Comparison of ENCODE assay signal across 1 cellular context in the genomic region with DNA sequence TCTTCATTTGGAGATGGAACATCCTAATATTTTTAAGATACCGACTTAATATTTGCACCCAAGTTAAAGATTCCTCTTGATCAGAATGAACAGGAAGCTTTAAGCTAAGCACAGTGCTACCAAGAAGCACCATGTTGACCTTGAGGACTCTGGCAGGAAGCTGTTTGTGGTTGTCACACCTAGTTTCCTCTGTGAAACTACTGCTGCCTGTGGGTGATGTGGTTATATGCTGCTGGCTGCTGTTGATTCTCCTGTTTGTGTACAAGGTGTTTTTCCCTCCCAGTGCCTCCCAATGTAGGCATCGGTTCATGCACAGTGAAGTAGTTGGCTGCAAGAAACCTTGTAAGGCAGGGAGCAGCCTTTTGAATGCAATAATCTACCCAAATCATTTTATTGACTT.
TF ChIP-seq lines count a peak whose summit lies in the region.

No MANE protein-coding gene starts in this region.

TF ChIP-seq in GM12878, 131 proteins besides CTCF, POLR2A, EP300 and RAD21 (continued from another document):
- TF ChIP-seq, protein P1, sequence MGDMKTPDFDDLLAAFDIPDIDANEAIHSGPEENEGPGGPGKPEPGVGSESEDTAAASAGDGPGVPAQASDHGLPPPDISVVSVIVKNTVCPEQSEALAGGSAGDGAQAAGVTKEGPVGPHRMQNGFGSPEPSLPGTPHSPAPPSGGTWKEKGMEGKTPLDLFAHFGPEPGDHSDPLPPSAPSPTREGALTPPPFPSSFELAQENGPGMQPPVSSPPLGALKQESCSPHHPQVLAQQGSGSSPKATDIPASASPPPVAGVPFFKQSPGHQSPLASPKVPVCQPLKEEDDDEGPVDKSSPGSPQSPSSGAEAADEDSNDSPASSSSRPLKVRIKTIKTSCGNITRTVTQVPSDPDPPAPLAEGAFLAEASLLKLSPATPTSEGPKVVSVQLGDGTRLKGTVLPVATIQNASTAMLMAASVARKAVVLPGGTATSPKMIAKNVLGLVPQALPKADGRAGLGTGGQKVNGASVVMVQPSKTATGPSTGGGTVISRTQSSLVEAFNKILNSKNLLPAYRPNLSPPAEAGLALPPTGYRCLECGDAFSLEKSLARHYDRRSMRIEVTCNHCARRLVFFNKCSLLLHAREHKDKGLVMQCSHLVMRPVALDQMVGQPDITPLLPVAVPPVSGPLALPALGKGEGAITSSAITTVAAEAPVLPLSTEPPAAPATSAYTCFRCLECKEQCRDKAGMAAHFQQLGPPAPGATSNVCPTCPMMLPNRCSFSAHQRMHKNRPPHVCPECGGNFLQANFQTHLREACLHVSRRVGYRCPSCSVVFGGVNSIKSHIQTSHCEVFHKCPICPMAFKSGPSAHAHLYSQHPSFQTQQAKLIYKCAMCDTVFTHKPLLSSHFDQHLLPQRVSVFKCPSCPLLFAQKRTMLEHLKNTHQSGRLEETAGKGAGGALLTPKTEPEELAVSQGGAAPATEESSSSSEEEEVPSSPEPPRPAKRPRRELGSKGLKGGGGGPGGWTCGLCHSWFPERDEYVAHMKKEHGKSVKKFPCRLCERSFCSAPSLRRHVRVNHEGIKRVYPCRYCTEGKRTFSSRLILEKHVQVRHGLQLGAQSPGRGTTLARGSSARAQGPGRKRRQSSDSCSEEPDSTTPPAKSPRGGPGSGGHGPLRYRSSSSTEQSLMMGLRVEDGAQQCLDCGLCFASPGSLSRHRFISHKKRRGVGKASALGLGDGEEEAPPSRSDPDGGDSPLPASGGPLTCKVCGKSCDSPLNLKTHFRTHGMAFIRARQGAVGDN (IDR thresholded peaks at IDR 0.05): peak; percentile 72
- TF ChIP-seq BRCA1 (IDR thresholded peaks at IDR 0.05; ENCODE audit: low read depth, low read length): no peak
- 0 out of 2 replicates have a peak, but pooled peaks have one; percentile 63 for TF ChIP-seq EZH2 (IDR thresholded peaks at IDR 0.05; ENCODE audit: borderline replicate concordance, control insufficient read depth, low read depth, low read length)
- TF ChIP-seq, protein P2, sequence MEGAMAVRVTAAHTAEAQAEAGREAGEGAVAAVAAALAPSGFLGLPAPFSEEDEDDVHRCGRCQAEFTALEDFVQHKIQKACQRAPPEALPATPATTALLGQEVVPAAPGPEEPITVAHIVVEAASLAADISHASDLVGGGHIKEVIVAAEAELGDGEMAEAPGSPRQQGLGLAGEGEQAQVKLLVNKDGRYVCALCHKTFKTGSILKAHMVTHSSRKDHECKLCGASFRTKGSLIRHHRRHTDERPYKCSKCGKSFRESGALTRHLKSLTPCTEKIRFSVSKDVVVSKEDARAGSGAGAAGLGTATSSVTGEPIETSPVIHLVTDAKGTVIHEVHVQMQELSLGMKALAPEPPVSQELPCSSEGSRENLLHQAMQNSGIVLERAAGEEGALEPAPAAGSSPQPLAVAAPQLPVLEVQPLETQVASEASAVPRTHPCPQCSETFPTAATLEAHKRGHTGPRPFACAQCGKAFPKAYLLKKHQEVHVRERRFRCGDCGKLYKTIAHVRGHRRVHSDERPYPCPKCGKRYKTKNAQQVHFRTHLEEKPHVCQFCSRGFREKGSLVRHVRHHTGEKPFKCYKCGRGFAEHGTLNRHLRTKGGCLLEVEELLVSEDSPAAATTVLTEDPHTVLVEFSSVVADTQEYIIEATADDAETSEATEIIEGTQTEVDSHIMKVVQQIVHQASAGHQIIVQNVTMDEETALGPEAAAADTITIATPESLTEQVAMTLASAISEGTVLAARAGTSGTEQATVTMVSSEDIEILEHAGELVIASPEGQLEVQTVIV (IDR thresholded peaks at IDR 0.05; ENCODE audit: borderline replicate concordance, partially characterized antibody): no peak
- TF ChIP-seq, protein P3, sequence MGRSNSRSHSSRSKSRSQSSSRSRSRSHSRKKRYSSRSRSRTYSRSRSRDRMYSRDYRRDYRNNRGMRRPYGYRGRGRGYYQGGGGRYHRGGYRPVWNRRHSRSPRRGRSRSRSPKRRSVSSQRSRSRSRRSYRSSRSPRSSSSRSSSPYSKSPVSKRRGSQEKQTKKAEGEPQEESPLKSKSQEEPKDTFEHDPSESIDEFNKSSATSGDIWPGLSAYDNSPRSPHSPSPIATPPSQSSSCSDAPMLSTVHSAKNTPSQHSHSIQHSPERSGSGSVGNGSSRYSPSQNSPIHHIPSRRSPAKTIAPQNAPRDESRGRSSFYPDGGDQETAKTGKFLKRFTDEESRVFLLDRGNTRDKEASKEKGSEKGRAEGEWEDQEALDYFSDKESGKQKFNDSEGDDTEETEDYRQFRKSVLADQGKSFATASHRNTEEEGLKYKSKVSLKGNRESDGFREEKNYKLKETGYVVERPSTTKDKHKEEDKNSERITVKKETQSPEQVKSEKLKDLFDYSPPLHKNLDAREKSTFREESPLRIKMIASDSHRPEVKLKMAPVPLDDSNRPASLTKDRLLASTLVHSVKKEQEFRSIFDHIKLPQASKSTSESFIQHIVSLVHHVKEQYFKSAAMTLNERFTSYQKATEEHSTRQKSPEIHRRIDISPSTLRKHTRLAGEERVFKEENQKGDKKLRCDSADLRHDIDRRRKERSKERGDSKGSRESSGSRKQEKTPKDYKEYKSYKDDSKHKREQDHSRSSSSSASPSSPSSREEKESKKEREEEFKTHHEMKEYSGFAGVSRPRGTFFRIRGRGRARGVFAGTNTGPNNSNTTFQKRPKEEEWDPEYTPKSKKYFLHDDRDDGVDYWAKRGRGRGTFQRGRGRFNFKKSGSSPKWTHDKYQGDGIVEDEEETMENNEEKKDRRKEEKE (IDR thresholded peaks at IDR 0.05): no peak
- TF ChIP-seq BHLHE40 (IDR thresholded peaks at IDR 0.05; ENCODE audit: borderline replicate concordance in 1 of 2, low read depth in 2 of 2, low read length in 1 of 2): peak; percentile 78 to 80
- no peak for TF ChIP-seq SIX5 (IDR thresholded peaks at IDR 0.05; ENCODE audit: low read depth, low read length, severe bottlenecking)
- TF ChIP-seq PAX5 (IDR thresholded peaks at IDR 0.05; ENCODE audit: borderline replicate concordance, low read depth, low read length): peak; percentile 93
- peak; percentile 69 for TF ChIP-seq SP1 (IDR thresholded peaks at IDR 0.05; ENCODE audit: low read depth, low read length)
- no peak for TF ChIP-seq PAX8 (IDR thresholded peaks at IDR 0.05)
- TF ChIP-seq, protein P4, sequence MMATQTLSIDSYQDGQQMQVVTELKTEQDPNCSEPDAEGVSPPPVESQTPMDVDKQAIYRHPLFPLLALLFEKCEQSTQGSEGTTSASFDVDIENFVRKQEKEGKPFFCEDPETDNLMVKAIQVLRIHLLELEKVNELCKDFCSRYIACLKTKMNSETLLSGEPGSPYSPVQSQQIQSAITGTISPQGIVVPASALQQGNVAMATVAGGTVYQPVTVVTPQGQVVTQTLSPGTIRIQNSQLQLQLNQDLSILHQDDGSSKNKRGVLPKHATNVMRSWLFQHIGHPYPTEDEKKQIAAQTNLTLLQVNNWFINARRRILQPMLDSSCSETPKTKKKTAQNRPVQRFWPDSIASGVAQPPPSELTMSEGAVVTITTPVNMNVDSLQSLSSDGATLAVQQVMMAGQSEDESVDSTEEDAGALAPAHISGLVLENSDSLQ (IDR thresholded peaks at IDR 0.05): no peak
- TF ChIP-seq IKZF2 (IDR thresholded peaks at IDR 0.05): peak; percentile 91 to 94
- TF ChIP-seq BCL11A (IDR thresholded peaks at IDR 0.05; ENCODE audit: low read depth, low read length): peak; percentile 81
- peak; percentile 65 for TF ChIP-seq NBN (IDR thresholded peaks at IDR 0.05)
- TF ChIP-seq GATAD2B (conservative IDR thresholded peaks at IDR 0.05; ENCODE audit: low read depth): 0 out of 2 replicates have a peak, but pooled peaks have one; percentile 28
